Comparison of ENCODE assay signal across 16 cellular contexts in the genomic region with DNA sequence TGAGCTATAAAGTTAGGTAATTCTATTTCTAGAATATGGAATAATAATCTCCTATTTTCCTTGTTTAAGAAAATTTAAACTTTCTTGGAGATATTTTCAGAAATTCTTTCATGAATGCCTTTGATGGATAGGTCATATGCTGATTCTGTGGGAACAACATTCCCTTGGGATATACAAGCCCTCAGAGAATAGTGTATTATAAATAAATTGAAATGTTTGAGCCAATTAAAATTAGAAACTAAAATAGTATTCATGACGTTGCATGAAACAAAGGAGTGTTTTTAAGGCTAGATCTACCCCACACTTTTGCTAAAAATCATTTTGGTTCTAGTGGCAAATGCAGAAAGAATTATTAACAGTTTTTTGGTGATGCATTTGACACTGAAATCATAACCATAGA.
"Had no signal": no experiment of that assay in that cellular context is flagged by ENCODE, and none has a peak within 500 bp of the region (broad histone marks: within the 10 kb centered on the region; RNA-seq: fewer than 3 reads in every experiment).

No MANE protein-coding gene starts in this region.

- H2AFZ ChIP-seq: hepatocyte had no signal

- H3K9me3 ChIP-seq: esophagus squamous epithelium, neutrophil, sigmoid colon, tibial nerve, upper lobe of right lung, vagina had no signal

- H3K4me2 ChIP-seq: hepatocyte had no signal

- H3K36me3 ChIP-seq: esophagus squamous epithelium, neutrophil, sigmoid colon, tibial nerve, upper lobe of right lung, vagina had no signal

- H3K4me3 ChIP-seq: esophagus squamous epithelium, hepatocyte, sigmoid colon, tibial nerve, upper lobe of right lung, vagina had no signal

- H3K4me1 ChIP-seq: esophagus squamous epithelium, foreskin keratinocyte, sigmoid colon, upper lobe of right lung, vagina had no signal

- H3K27ac ChIP-seq: esophagus squamous epithelium, foreskin keratinocyte, hepatocyte, neutrophil, sigmoid colon, tibial nerve, upper lobe of right lung, vagina had no signal

- DNase-seq: esophagus squamous epithelium; foreskin keratinocyte; kidney; left cardiac atrium; mesendoderm; naive thymus-derived CD4-positive, alpha-beta T cell; nephron progenitor cell; sigmoid colon; small intestine; stimulated activated CD4-positive, alpha-beta T cell treated with anti-CD3 and anti-CD28 coated beads, Interleukin-12 subunit alpha, Interleukin-12 subunit beta, amount 100 ng/mL, for 4 hours; stimulated activated naive CD8-positive, alpha-beta T cell treated with anti-CD3 and anti-CD28 coated beads, Interleukin-15, Interleukin-2, amounts not matched to agents 100 U/mL and 50 U/mL, for 24 hours; upper lobe of right lung had no signal

- H3K79me2 ChIP-seq: hepatocyte had no signal

- H3K27me3 ChIP-seq: esophagus squamous epithelium, foreskin keratinocyte, hepatocyte, neutrophil, sigmoid colon, tibial nerve, upper lobe of right lung, vagina had no signal

- ATAC-seq: foreskin keratinocyte; left cardiac atrium; naive thymus-derived CD4-positive, alpha-beta T cell; stimulated activated naive CD8-positive, alpha-beta T cell treated with anti-CD3 and anti-CD28 coated beads, Interleukin-15, Interleukin-2, amounts not matched to agents 100 U/mL and 50 U/mL, for 24 hours; upper lobe of right lung had no signal
